8 cellular contexts compared by ENCODE assay signal in genomic region chr16:71645450-71645849, GRCh38. TPM values are rescaled to one million over a fixed set of nuclear protein-coding genes. Genes with fewer than 3 reads are reported as not detected.
A peak's percentile ranks its signal among the peaks of the same experiment; 100 is the strongest.
DNase-seq lines count a peak whose midpoint lies in the region; ATAC-seq and TF ChIP-seq lines count a peak whose summit lies in the region.

No MANE protein-coding gene starts in this region.

- intact Hi-C loops in dorsolateral prefrontal cortex (cut with DNase I), result no loop called here

- no peaks in the 10 kb centered on the region for H3K27me3 ChIP-seq in AG04450 (ENCODE audit: control insufficient read depth, insufficient read depth, low read length)
- H3K27me3 ChIP-seq in dorsolateral prefrontal cortex, result no peaks in the 10 kb centered on the region

- POLR2A ChIA-PET in AG04450 (lab: Yijun Ruan, JAX), result no interaction called here

- no peak for ATAC-seq in HG03571 (IDR thresholded peaks at IDR 0.05; ENCODE audit: unreplicated experiment)
- ATAC-seq in GM21529 (IDR thresholded peaks at IDR 0.05; ENCODE audit: unreplicated experiment), result no peak

- CTCF ChIA-PET in AG04450 (lab: Charles Lee), result interaction anchor here (0.7 to 1.5 kb wide), 4 partner anchors 9 to 91 kb away, joined by 3 to 6 read pairs (median 3); no protein-coding TSS in a partner anchor

- H3K27ac ChIP-seq in AG04450 (ENCODE audit: low read depth, low read length) (no peak overlapping the region), dorsolateral prefrontal cortex (no peak overlapping the region)

- no peaks in the 10 kb centered on the region; the same call in 1 of the 2 replicates for H3K9me3 ChIP-seq in AG04450 (ENCODE audit: control insufficient read depth, insufficient read depth, low read length)

- H3K4me3 ChIP-seq in AG04450 (ENCODE audit: low read depth, low read length) (no peak overlapping the region), dorsolateral prefrontal cortex (no peak overlapping the region), retinal pigment epithelial cell (ENCODE audit: low read length) (no peak overlapping the region)

- no peak for DNase-seq in AG04450 (ENCODE audit: low read depth, low spot score)
- DNase-seq in NCI-H69 (lab: John Stamatoyannopoulos, UW), result peak; percentile 44
- no peak for DNase-seq in dorsolateral prefrontal cortex
- peak; percentile 13 for DNase-seq in retinal pigment epithelial cell (ENCODE audit: low read depth)
- no peak for DNase-seq in hippocampal formation (lab: John Stamatoyannopoulos, UW)

- peak; percentile 38 for TF ChIP-seq CTCF in AG04450 (IDR thresholded peaks at IDR 0.05; ENCODE audit: low read depth, low read length)
- peak; percentile 39; the same call in 1 of the 2 replicates for TF ChIP-seq CTCF in GM12874 (IDR thresholded peaks at IDR 0.05; ENCODE audit: insufficient read depth, low read depth, low read length)
- peak in 34 of 56 donors; percentile 9 to 55 (median 34) for TF ChIP-seq CTCF in dorsolateral prefrontal cortex (IDR thresholded peaks at IDR 0.05 in 54 of 56, conservative IDR thresholded peaks at IDR 0.05 in 2 of 56; ENCODE audit: low read depth in 1 of 56, partially characterized antibody in 56 of 56)
- TF ChIP-seq CTCF in retinal pigment epithelial cell (conservative IDR thresholded peaks at IDR 0.05; ENCODE audit: low read depth, low read length), result peak; percentile 68

RNA-seq across cellular contexts. Expression of gene MARVELD3, which starts 19.5 kb away (rescaled TPM):
- polyA plus RNA-seq in AG04450 (2011; rRNA removed), result not detected in 2 replicates
- polyA minus RNA-seq in AG04450 (2011; rRNA and poly(A)+ RNA removed), result not detected in 2 replicates
- total RNA-seq in dorsolateral prefrontal cortex, result 1 to 10 TPM in 4 of 120 experiments, under 1 TPM in 27, not detected in 89; 0.16 to 1.7 (median 0.49) TPM

Comparison
In these comparisons a context has a peak if more than half of its experiments do, and no peak if none do; other contexts are left out.
1. DNase-seq: peak in NCI-H69 (single experiment) and retinal pigment epithelial cell (single experiment); none in AG04450 (single experiment), dorsolateral prefrontal cortex (0 of 10) and hippocampal formation (0 of 2).
2. Peak in every context shown above with its lines, with median percentiles within 50 percentile points of each other: CTCF ChIP-seq.